11 cellular contexts compared by ENCODE assay signal in genomic region chr6:28589952-28590340, GRCh38.
DNase-seq lines count a peak whose midpoint lies in the region; ATAC-seq and TF ChIP-seq lines count a peak whose summit lies in the region.
"Had no signal": no experiment of that assay in that cellular context is flagged by ENCODE, and none has a peak within 500 bp of the region (broad histone marks: within the 10 kb centered on the region; RNA-seq: fewer than 3 reads in every experiment).

No MANE protein-coding gene starts in this region.

- no peak for TF ChIP-seq EP300 in gastroesophageal sphincter (IDR thresholded peaks at IDR 0.05)

- peak overlapping the region; percentile 2 for H3K4me3 Mint-ChIP-seq in activated T-cell treated with anti-CD3 and anti-CD28 coated beads, Interleukin-2, amount 50 U/mL, for 4 hours
- peak overlapping the region; percentile 91 for H3K4me3 Mint-ChIP-seq in WTC11
- H3K4me3 Mint-ChIP-seq in T-cell, result peak overlapping the region in 1 of 3 donors; percentile 51
- H3K4me3 Mint-ChIP-seq: activated T-cell treated with anti-CD3 and anti-CD28 coated beads, Interleukin-2, amount 50 U/mL, for 24 hours had no signal

- peaks cover 28% of the 10 kb centered on the region for H3K27me3 ChIP-seq in skeletal muscle satellite cell (ENCODE audit: control insufficient read depth, insufficient read depth, low read length)
- peaks cover 97% of the 10 kb centered on the region for H3K27me3 ChIP-seq in gastroesophageal sphincter

- peaks cover 83% of the 10 kb centered on the region for H3K27me3 Mint-ChIP-seq in activated T-cell treated with anti-CD3 and anti-CD28 coated beads, Interleukin-2, amount 50 U/mL, for 4 hours (ENCODE audit: low read depth)
- peaks cover 29% of the 10 kb centered on the region for H3K27me3 Mint-ChIP-seq in WTC11 (ENCODE audit: low read depth)
- peaks cover 75 to 84% of the 10 kb centered on the region in 2 donors for H3K27me3 Mint-ChIP-seq in T-cell

- H3K9me3 ChIP-seq in skeletal muscle satellite cell (replicated peaks; ENCODE audit: low read length), result no peaks in the 10 kb centered on the region
- no peaks in the 10 kb centered on the region for H3K9me3 ChIP-seq in gastroesophageal sphincter
- H3K9me3 ChIP-seq: mucosa of descending colon, thyroid gland had no signal

- no peak overlapping the region for H3K27ac ChIP-seq in gastroesophageal sphincter
- H3K27ac ChIP-seq: thyroid gland had no signal

- H3K4me1 ChIP-seq in skeletal muscle satellite cell (ENCODE audit: control insufficient read depth, insufficient read depth, low read length) (no peaks in the 10 kb centered on the region), gastroesophageal sphincter (peaks cover 0 to 18% (median 3%) of the 10 kb centered on the region in 3 donors)

- WGBS in gastroesophageal sphincter (ENCODE audit: low coverage in 1 of 2), 2 donors, result no CpG with 5 or more reads among the region's 21 CpGs

- no peak for TF ChIP-seq POLR2A in gastroesophageal sphincter (IDR thresholded peaks at IDR 0.05)

- POLR2A ChIA-PET in WTC11 (lab: Charles Lee), result interaction anchor here (0.7 to 1.4 kb wide), 4 partner anchors 43 to 718 kb away, joined by 3 to 10 read pairs (median 4); no protein-coding TSS in a partner anchor
- POLR2A ChIA-PET in T-cell (lab: Charles Lee), result no interaction called here

- ATAC-seq in activated T-cell treated with anti-CD3 and anti-CD28 coated beads, Interleukin-2, amount 50 U/mL, for 4 hours, result no peak
- peak; percentile 2 for ATAC-seq in WTC11
- no peak for ATAC-seq in gastroesophageal sphincter
- no peak for ATAC-seq in T-cell (replicated peaks in 1 of 4)

- TF ChIP-seq CTCF in WTC11 (IDR thresholded peaks at IDR 0.05), result no peak
- TF ChIP-seq CTCF in fibroblast of the aortic adventitia (IDR thresholded peaks at IDR 0.05; ENCODE audit: insufficient read depth, low read length), result no peak
- no peak for TF ChIP-seq CTCF in gastroesophageal sphincter (IDR thresholded peaks at IDR 0.05)

- H3K9ac ChIP-seq in skeletal muscle satellite cell (ENCODE audit: low read depth, low read length), result no peak overlapping the region

- H3K4me3 ChIP-seq in fibroblast of the aortic adventitia (ENCODE audit: low read depth, low read length) (peak overlapping the region; percentile 46), skeletal muscle satellite cell (ENCODE audit: low read length) (peak overlapping the region; percentile 28), gastroesophageal sphincter (no peak overlapping the region)
- H3K4me3 ChIP-seq: mucosa of descending colon, thyroid gland had no signal

- no peaks in the 10 kb centered on the region for H3K36me3 ChIP-seq in skeletal muscle satellite cell (ENCODE audit: insufficient read depth, low read length)
- no peaks in the 10 kb centered on the region for H3K36me3 ChIP-seq in gastroesophageal sphincter
- H3K36me3 ChIP-seq: thyroid gland had no signal

- H3K4me2 ChIP-seq in skeletal muscle satellite cell (ENCODE audit: low read length), result peak overlapping the region; percentile 21

- CTCF ChIA-PET in WTC11 (lab: Charles Lee) (interaction anchor here (0.7 to 3.3 kb wide), 8 partner anchors 14 to 236 kb away, joined by 3 to 27 read pairs (median 5); no protein-coding TSS in a partner anchor), T-cell (lab: Charles Lee) (interaction anchor here in 1 of 2 donors (0.5 to 0.7 kb wide), 2 partner anchors 10 to 60 kb away, joined by 3 to 5 read pairs; no protein-coding TSS in a partner anchor)

- H3K27ac Mint-ChIP-seq in WTC11 (peak overlapping the region; percentile 94), T-cell (peak overlapping the region in 1 of 2 donors; percentile 13)

- H3K4me1 Mint-ChIP-seq in activated T-cell treated with anti-CD3 and anti-CD28 coated beads, Interleukin-2, amount 50 U/mL, for 4 hours (ENCODE audit: low read depth), result peaks cover 14% of the 10 kb centered on the region
- H3K4me1 Mint-ChIP-seq in WTC11 (peaks cover 39% of the 10 kb centered on the region), T-cell (peaks cover 30 to 35% (median 31%) of the 10 kb centered on the region in 3 donors)

- peaks cover 8% of the 10 kb centered on the region for H3K9me3 Mint-ChIP-seq in activated T-cell treated with anti-CD3 and anti-CD28 coated beads, Interleukin-2, amount 50 U/mL, for 4 hours
- H3K9me3 Mint-ChIP-seq in WTC11, result no peaks in the 10 kb centered on the region
- peaks cover 0 to 16% (median 3%) of the 10 kb centered on the region in 3 donors for H3K9me3 Mint-ChIP-seq in T-cell

- no peaks in the 10 kb centered on the region for H3K36me3 Mint-ChIP-seq in activated T-cell treated with anti-CD3 and anti-CD28 coated beads, Interleukin-2, amount 50 U/mL, for 4 hours (ENCODE audit: insufficient read depth)
- no peaks in the 10 kb centered on the region for H3K36me3 Mint-ChIP-seq in WTC11
- no peaks in the 10 kb centered on the region for H3K36me3 Mint-ChIP-seq in T-cell

- no peak for DNase-seq in activated T-cell treated with anti-CD3 and anti-CD28 coated beads, Interleukin-2, amount 50 U/mL, for 4 hours
- no peak for DNase-seq in activated T-cell treated with anti-CD3 and anti-CD28 coated beads, Interleukin-2, amount 50 U/mL, for 48 hours
- DNase-seq in WTC11 (ENCODE audit: low spot score) (no peak), fibroblast of the aortic adventitia (ENCODE audit: low read depth) (no peak), T-cell (no peak), foreskin melanocyte (no peak)

TF ChIP-seq in WTC11, 78 proteins besides CTCF, POLR2A, EP300 and RAD21:
- TF ChIP-seq CREM (CRISPR knock-in tag; IDR thresholded peaks at IDR 0.05) (0 out of 2 replicates have a peak, but pooled peaks have one; percentile 14), ZNF263 (CRISPR knock-in tag; IDR thresholded peaks at IDR 0.05; ENCODE audit: low read depth) (0 out of 2 replicates have a peak, but pooled peaks have one; percentile 0), RORB (CRISPR knock-in tag; IDR thresholded peaks at IDR 0.05) (no peak)
TF ChIP-seq in WTC11: peak in this region for 2.

Comparison
In these comparisons a context has a peak if more than half of its experiments do, and no peak if none do; other contexts are left out.
1. H3K4me3 ChIP-seq: peak in fibroblast of the aortic adventitia (single experiment) and skeletal muscle satellite cell (single experiment); none in gastroesophageal sphincter (0 of 2).